Comparison of ENCODE assay signal across 8 cellular contexts in genomic region chr12:11581179-11581755, GRCh38.
DNase-seq lines count a peak whose midpoint lies in the region; ATAC-seq, FAIRE-seq and TF ChIP-seq lines count a peak whose summit lies in the region.

No MANE protein-coding gene starts in this region.

- ATAC-seq in A549, result no peak
- no peak for ATAC-seq in GM21717 (IDR thresholded peaks at IDR 0.05; ENCODE audit: unreplicated experiment)

- TF ChIP-seq POLR2A in A549 (IDR thresholded peaks at IDR 0.05; ENCODE audit: low read length), result no peak

- POLR2A ChIA-PET in A549 (lab: Yijun Ruan, JAX), result interaction anchor here (1.0 to 1.9 kb wide), 2 partner anchors 68 to 452 kb away, joined by 3 to 7 read pairs; partner anchors contain the start of gene ETV6

- 15% methylated on average over 2 of the region's 2 CpGs for WGBS in A549 (ENCODE audit: missing lambda C conversion rate)
- 3% methylated on average over 2 of the region's 2 CpGs for WGBS in liver

- no peak for TF ChIP-seq EP300 in A549 (IDR thresholded peaks at IDR 0.05)

- peak; percentile 23 for FAIRE-seq in A549 (lab: Jason Lieb, UNC)
- FAIRE-seq in GM19239 (lab: Jason Lieb, UNC), result peak; percentile 94

- no peak overlapping the region for H3K9ac ChIP-seq in liver (ENCODE audit: low read depth in 1 of 2, low read length in 2 of 2)

- no peaks in the 10 kb centered on the region for H3K27me3 ChIP-seq in liver (ENCODE audit: control insufficient read depth in 4 of 4, insufficient read depth in 4 of 4, low read length in 3 of 4)

- peak overlapping the region; percentile 40; the same call in 2 of the 3 replicates for H3K4me2 ChIP-seq in A549

- TF ChIP-seq RAD21 in A549 (conservative IDR thresholded peaks at IDR 0.05 in 1 of 2, IDR thresholded peaks at IDR 0.05 in 1 of 2) (peak; percentile 93), liver (IDR thresholded peaks at IDR 0.05) (peak; percentile 89 to 93)

- no peaks in the 10 kb centered on the region for H3K36me3 ChIP-seq in liver (ENCODE audit: control insufficient read depth in 4 of 4, insufficient read depth in 3 of 4, low read depth in 1 of 4, low read length in 3 of 4)

- TF ChIP-seq CTCF in A549 (IDR thresholded peaks at IDR 0.05) (peak; percentile 90), choroid plexus epithelial cell (conservative IDR thresholded peaks at IDR 0.05; ENCODE audit: low read depth, low read length) (peak; percentile 60), liver (IDR thresholded peaks at IDR 0.05; ENCODE audit: low read depth, low read length, missing input control) (peak; percentile 51)

- CTCF ChIA-PET in A549 (lab: Yijun Ruan, JAX), result interaction anchor here (0.6 to 15.3 kb wide), 37 partner anchors 9 to 767 kb away, joined by 3 to 271 read pairs (median 4); no protein-coding TSS in a partner anchor

- H3K27ac ChIP-seq in A549 (peak overlapping the region in 1 of 2 experiments; percentile 52; a peak in 2 of 6 replicates), liver (ENCODE audit: low read depth in 1 of 2, low read length in 2 of 2) (no peak overlapping the region)

- H3K9me3 ChIP-seq in A549 (no peaks in the 10 kb centered on the region), liver (ENCODE audit: control insufficient read depth in 4 of 4, low read length in 3 of 4) (no peaks in the 10 kb centered on the region)

- DNase-seq in A549 (ENCODE audit: low read depth in 1 of 2, low spot score in 1 of 2) (peak; percentile 43 to 77), GM19239 (ENCODE audit: insufficient read length, low spot score) (no peak), NCI-H2196 treated with DMSO at 0.1 percent for 48 hours (lab: John Stamatoyannopoulos, UW; ENCODE audit: unreplicated experiment) (peak; percentile 18), choroid plexus epithelial cell (ENCODE audit: low read depth) (peak; percentile 86)
- DNase-seq in activated CD4-positive, CD25-positive, alpha-beta regulatory T cell treated with anti-CD3 and anti-CD28 coated beads, Interleukin-2, amount 50 U/mL, for 72 hours, result peak; percentile 61
- DNase-seq in stimulated activated CD8-positive, alpha-beta memory T cell treated with anti-CD3 and anti-CD28 coated beads, Interleukin-12 subunit alpha, Interleukin-12 subunit beta, amount 100 ng/mL, for 24 hours (ENCODE audit: extremely low read depth), result peak; percentile 45

- H3K4me1 ChIP-seq in A549 (peaks cover 21% of the 10 kb centered on the region), liver (ENCODE audit: control insufficient read depth in 4 of 4, insufficient read depth in 4 of 4, low read length in 3 of 4) (peaks cover 0 to 13% (median 5%) of the 10 kb centered on the region in 4 donors)

- H3K4me3 ChIP-seq in A549, result no peak overlapping the region
- H3K4me3 ChIP-seq in choroid plexus epithelial cell (ENCODE audit: low read depth, low read length), result no peak overlapping the region
- H3K4me3 ChIP-seq in liver (ENCODE audit: low read depth in 1 of 3, low read length in 3 of 3), result no peak overlapping the region

TF ChIP-seq in A549, 52 proteins besides CTCF, POLR2A, EP300 and RAD21:
- TF ChIP-seq HDAC2 (IDR thresholded peaks at IDR 0.05) (no peak), SMC3 (IDR thresholded peaks at IDR 0.05) (peak; percentile 94)

TF ChIP-seq in liver, 16 proteins besides CTCF, POLR2A, EP300 and RAD21:
- TF ChIP-seq FOXA1 (IDR thresholded peaks at IDR 0.05) (no peak), GABPA (IDR thresholded peaks at IDR 0.05 in 1 of 2, conservative IDR thresholded peaks at IDR 0.05 in 1 of 2) (no peak), HNF4A (conservative IDR thresholded peaks at IDR 0.05) (no peak), SP1 (IDR thresholded peaks at IDR 0.05) (no peak), REST (IDR thresholded peaks at IDR 0.05) (no peak), NR2F2 (IDR thresholded peaks at IDR 0.05) (no peak), RXRA (IDR thresholded peaks at IDR 0.05) (no peak), ATF3 (IDR thresholded peaks at IDR 0.05) (no peak), TAF1 (conservative IDR thresholded peaks at IDR 0.05) (no peak), HNF4G (IDR thresholded peaks at IDR 0.05) (no peak), YY1 (IDR thresholded peaks at IDR 0.05) (no peak), FOXA2 (IDR thresholded peaks at IDR 0.05) (no peak), EGR1 (IDR thresholded peaks at IDR 0.05; ENCODE audit: low read depth in 2 of 2) (no peak), JUND (IDR thresholded peaks at IDR 0.05) (no peak)
- TF ChIP-seq, protein P1, sequence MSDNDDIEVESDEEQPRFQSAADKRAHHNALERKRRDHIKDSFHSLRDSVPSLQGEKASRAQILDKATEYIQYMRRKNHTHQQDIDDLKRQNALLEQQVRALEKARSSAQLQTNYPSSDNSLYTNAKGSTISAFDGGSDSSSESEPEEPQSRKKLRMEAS (IDR thresholded peaks at IDR 0.05), result no peak
- TF ChIP-seq, protein P2, sequence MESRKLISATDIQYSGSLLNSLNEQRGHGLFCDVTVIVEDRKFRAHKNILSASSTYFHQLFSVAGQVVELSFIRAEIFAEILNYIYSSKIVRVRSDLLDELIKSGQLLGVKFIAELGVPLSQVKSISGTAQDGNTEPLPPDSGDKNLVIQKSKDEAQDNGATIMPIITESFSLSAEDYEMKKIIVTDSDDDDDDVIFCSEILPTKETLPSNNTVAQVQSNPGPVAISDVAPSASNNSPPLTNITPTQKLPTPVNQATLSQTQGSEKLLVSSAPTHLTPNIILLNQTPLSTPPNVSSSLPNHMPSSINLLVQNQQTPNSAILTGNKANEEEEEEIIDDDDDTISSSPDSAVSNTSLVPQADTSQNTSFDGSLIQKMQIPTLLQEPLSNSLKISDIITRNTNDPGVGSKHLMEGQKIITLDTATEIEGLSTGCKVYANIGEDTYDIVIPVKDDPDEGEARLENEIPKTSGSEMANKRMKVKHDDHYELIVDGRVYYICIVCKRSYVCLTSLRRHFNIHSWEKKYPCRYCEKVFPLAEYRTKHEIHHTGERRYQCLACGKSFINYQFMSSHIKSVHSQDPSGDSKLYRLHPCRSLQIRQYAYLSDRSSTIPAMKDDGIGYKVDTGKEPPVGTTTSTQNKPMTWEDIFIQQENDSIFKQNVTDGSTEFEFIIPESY (IDR thresholded peaks at IDR 0.05), result no peak
